In genomic region chr18:67104700-67105284, GRCh38 we compare ENCODE assay signal across 8 cellular contexts.
A peak's percentile ranks its signal among the peaks of the same experiment; 100 is the strongest.
DNase-seq lines count a peak whose midpoint lies in the region; ATAC-seq and TF ChIP-seq lines count a peak whose summit lies in the region.

No MANE protein-coding gene starts in this region.

- H3K4me3 ChIP-seq in DND-41 (ENCODE audit: low read depth in 1 of 2, low read length in 2 of 2): no peak overlapping the region
- H3K4me3 ChIP-seq in psoas muscle: no peak overlapping the region

- H2AFZ ChIP-seq in DND-41 (ENCODE audit: low read depth, low read length): no peak overlapping the region

- H3K27ac ChIP-seq in DND-41 (ENCODE audit: low read length): no peak overlapping the region
- no peak overlapping the region for H3K27ac ChIP-seq in psoas muscle

- intact Hi-C loops in psoas muscle (cut with DNase I): loop anchor here (5.0 kb wide), 1 partner anchor 98 kb away; no protein-coding TSS in a partner anchor

- no peaks in the 10 kb centered on the region for H3K79me2 ChIP-seq in DND-41 (ENCODE audit: insufficient read depth, low read length)

- no peaks in the 10 kb centered on the region for H3K4me1 ChIP-seq in DND-41 (ENCODE audit: insufficient read depth, low read length)
- H3K4me1 ChIP-seq in psoas muscle: no peaks in the 10 kb centered on the region

- no peak overlapping the region for H3K4me2 ChIP-seq in DND-41 (ENCODE audit: insufficient read depth, low read length)

- no peak overlapping the region for H3K9ac ChIP-seq in DND-41 (ENCODE audit: low read depth, low read length)

- peak; percentile 16 for DNase-seq in DND-41
- no peak for DNase-seq in GM20000 (ENCODE audit: low spot score)
- peak; percentile 98 for DNase-seq in NCI-H69 (lab: John Stamatoyannopoulos, UW)
- peak; percentile 17 for DNase-seq in activated T-cell treated with anti-CD3 and anti-CD28 coated beads for 48 hours (ENCODE audit: low read depth)
- DNase-seq in glomerular visceral epithelial cell (ENCODE audit: extremely low spot score): peak; percentile 62
- DNase-seq in psoas muscle: peak; percentile 37 to 50
- no peak for DNase-seq in DMS79 treated with DMSO at 0.1 percent for 48 hours (lab: John Stamatoyannopoulos, UW)

- TF ChIP-seq CTCF in DND-41 (IDR thresholded peaks at IDR 0.05; ENCODE audit: borderline replicate concordance, extremely low read depth, low read length, poor library complexity, severe bottlenecking) (peak; percentile 72), GM20000 (IDR thresholded peaks at IDR 0.05; ENCODE audit: extremely low read depth, missing control alignments) (peak; percentile 56), psoas muscle (IDR thresholded peaks at IDR 0.05) (peak; percentile 52)

- no peaks in the 10 kb centered on the region for H3K36me3 ChIP-seq in DND-41 (ENCODE audit: insufficient read depth, low read length)
- H3K36me3 ChIP-seq in psoas muscle (ENCODE audit: insufficient read depth in 1 of 2, low read depth in 1 of 2): no peaks in the 10 kb centered on the region

- ATAC-seq in DND-41 (ENCODE audit: insufficient read depth, low read depth) (peak; percentile 71), HG03521 (IDR thresholded peaks at IDR 0.05; ENCODE audit: unreplicated experiment) (peak; percentile 83), psoas muscle (peak in 3 of 4 donors; percentile 36 to 80 (median 74))

- no peaks in the 10 kb centered on the region for H3K9me3 ChIP-seq in DND-41 (ENCODE audit: insufficient read depth, low read length, severe bottlenecking)
- H3K9me3 ChIP-seq in psoas muscle: no peaks in the 10 kb centered on the region

- H3K27me3 ChIP-seq in DND-41 (ENCODE audit: insufficient read depth, low read length, poor library complexity) (no peaks in the 10 kb centered on the region), psoas muscle (ENCODE audit: insufficient read depth in 3 of 3, low read length in 2 of 3) (no peaks in the 10 kb centered on the region)

- 42 to 48% (median 43%) methylated on average over 7 of the region's 7 CpGs for WGBS in psoas muscle, 3 donors

- no peaks in the 10 kb centered on the region for H4K20me1 ChIP-seq in DND-41 (ENCODE audit: insufficient read depth, low read length)

Comparison
In these comparisons a context has a peak if more than half of its experiments do, and no peak if none do; other contexts are left out.
1. DNase-seq: peak in DND-41 (single experiment), NCI-H69 (single experiment), activated T-cell treated with anti-CD3 and anti-CD28 coated beads for 48 hours (single experiment), glomerular visceral epithelial cell (single experiment) and psoas muscle (2 of 2); none in GM20000 (single experiment) and DMS79 treated with DMSO at 0.1 percent for 48 hours (single experiment).
2. Peak in every context shown above with its lines, with median percentiles within 50 percentile points of each other: ATAC-seq and CTCF ChIP-seq.